ENCODE assay signal across 17 cellular contexts in genomic region chr5:57408285-57408684, GRCh38.
A peak's percentile ranks its signal among the peaks of the same experiment; 100 is the strongest.
DNase-seq lines count a peak whose midpoint lies in the region; ATAC-seq and TF ChIP-seq lines count a peak whose summit lies in the region.
"Had no signal": no experiment of that assay in that cellular context is flagged by ENCODE, and none has a peak within 500 bp of the region (broad histone marks: within the 10 kb centered on the region; RNA-seq: fewer than 3 reads in every experiment).

No MANE protein-coding gene starts in this region.

- H3K14ac ChIP-seq in mesenchymal stem cell (ENCODE audit: low read length in 2 of 2), result peak overlapping the region in 1 of 2 experiments; percentile 90

- intact Hi-C loops in heart right ventricle (cut with DNase I), result no loop called here
- intact Hi-C loops in left ventricle myocardium superior (cut with micrococcal nuclease), result no loop called here
- intact Hi-C loops in ascending aorta (cut with DNase I), result loop anchor here (2.0 to 10.0 kb wide), 6 partner anchors 23 to 1057 kb away; partner anchors contain the start of genes PLK2 and SETD9

- no peak overlapping the region for H2BK5ac ChIP-seq in mesenchymal stem cell (ENCODE audit: low read depth, low read length, poor library complexity, severe bottlenecking)

- TF ChIP-seq CTCF in heart right ventricle (IDR thresholded peaks at IDR 0.05), result no peak
- no peak for TF ChIP-seq CTCF in ascending aorta (IDR thresholded peaks at IDR 0.05)
- no peak for TF ChIP-seq CTCF in nephron progenitor cell (IDR thresholded peaks at IDR 0.05)

- no peak for ATAC-seq in heart right ventricle
- no peak for ATAC-seq in left ventricle myocardium superior
- ATAC-seq in activated CD8-positive, alpha-beta T cell treated with anti-CD3 and anti-CD28 coated beads, Interleukin-2, amount 10 ng/mL, durations not matched to agents 7 days and 5 days, result no peak
- ATAC-seq: GM12878, K562 had no signal

- POLR2A ChIA-PET in activated CD8-positive, alpha-beta T cell treated with anti-CD3 and anti-CD28 coated beads, Interleukin-2, amount 10 ng/mL, durations not matched to agents 7 days and 5 days (lab: Charles Lee), result interaction anchor here (0.5 kb wide), 1 partner anchor 29 kb away, joined by 3 read pairs; no protein-coding TSS in a partner anchor

- no peak overlapping the region for H3K27ac Mint-ChIP-seq in activated CD8-positive, alpha-beta T cell treated with anti-CD3 and anti-CD28 coated beads, Interleukin-2, amount 10 ng/mL, durations not matched to agents 7 days and 5 days
- no peak overlapping the region for H3K27ac Mint-ChIP-seq in nephron progenitor cell

- H3K4me3 Mint-ChIP-seq in activated CD8-positive, alpha-beta T cell treated with anti-CD3 and anti-CD28 coated beads, Interleukin-2, amount 10 ng/mL, durations not matched to agents 7 days and 5 days, result no peak overlapping the region
- H3K4me3 Mint-ChIP-seq in nephron progenitor cell, result no peak overlapping the region

- H4K91ac ChIP-seq in mesenchymal stem cell (ENCODE audit: low read length), result no peak overlapping the region

- H4K8ac ChIP-seq in mesenchymal stem cell (ENCODE audit: low read length), result no peak overlapping the region

- H3K36me3 Mint-ChIP-seq in activated CD8-positive, alpha-beta T cell treated with anti-CD3 and anti-CD28 coated beads, Interleukin-2, amount 10 ng/mL, durations not matched to agents 7 days and 5 days (ENCODE audit: low read depth), result no peaks in the 10 kb centered on the region
- H3K36me3 Mint-ChIP-seq in nephron progenitor cell (ENCODE audit: low read depth), result no peaks in the 10 kb centered on the region

- H3K4me3 ChIP-seq in heart right ventricle, result no peak overlapping the region
- H3K4me3 ChIP-seq in ascending aorta, result no peak overlapping the region
- peak overlapping the region in 1 of 2 experiments; percentile 26 for H3K4me3 ChIP-seq in mesenchymal stem cell (ENCODE audit: insufficient read depth in 1 of 2, low read depth in 1 of 2, low read length in 2 of 2)
- H3K4me3 ChIP-seq: GM12878, K562 had no signal

- peak overlapping the region; percentile 20 for H3K9ac ChIP-seq in mesenchymal stem cell (ENCODE audit: low read length)

- no peak for DNase-seq in heart right ventricle
- DNase-seq in left ventricle myocardium superior, result no peak
- DNase-seq in ascending aorta (ENCODE audit: low spot score in 2 of 2), result no peak
- DNase-seq in mesenchymal stem cell, result no peak
- DNase-seq in foreskin melanocyte, result no peak
- no peak for DNase-seq in activated CD8-positive, alpha-beta T cell treated with anti-CD3 and anti-CD28 coated beads, Interleukin-2, amount 10 ng/mL, durations not matched to agents 7 days and 5 days
- DNase-seq in nephron progenitor cell, result no peak
- DNase-seq: DMS 273 treated with DMSO at 0.1 percent for 48 hours, GDM1, GOT3, NCI-H1048, NCI-H1436 treated with DMSO at 0.1 percent for 48 hours, NCI-H2227 treated with DMSO at 0.1 percent for 48 hours, NCI-H524 had no signal

- H3K79me1 ChIP-seq in mesenchymal stem cell (replicated peaks; ENCODE audit: low read length, poor library complexity, severe bottlenecking), result no peaks in the 10 kb centered on the region

- H2AK5ac ChIP-seq in mesenchymal stem cell (ENCODE audit: low read length, severe bottlenecking), result no peak overlapping the region

- no peaks in the 10 kb centered on the region for H3K36me3 ChIP-seq in heart right ventricle
- H3K36me3 ChIP-seq in ascending aorta, result no peaks in the 10 kb centered on the region
- no peaks in the 10 kb centered on the region for H3K36me3 ChIP-seq in mesenchymal stem cell (ENCODE audit: control insufficient read depth in 1 of 2, insufficient read depth in 2 of 2, low read depth in 1 of 2, low read length in 2 of 2)

- peaks cover 2% of the 10 kb centered on the region for H3K27me3 Mint-ChIP-seq in activated CD8-positive, alpha-beta T cell treated with anti-CD3 and anti-CD28 coated beads, Interleukin-2, amount 10 ng/mL, durations not matched to agents 7 days and 5 days (ENCODE audit: low read depth)
- H3K27me3 Mint-ChIP-seq in nephron progenitor cell (ENCODE audit: low read depth, poor library complexity), result no peaks in the 10 kb centered on the region

- no peaks in the 10 kb centered on the region for H3K27me3 ChIP-seq in heart right ventricle
- no peaks in the 10 kb centered on the region for H3K27me3 ChIP-seq in ascending aorta
- no peaks in the 10 kb centered on the region for H3K27me3 ChIP-seq in mesenchymal stem cell (ENCODE audit: control insufficient read depth in 1 of 2, insufficient read depth in 1 of 2, low read length in 2 of 2)

- H3K9me3 ChIP-seq in heart right ventricle, result no peaks in the 10 kb centered on the region
- no peaks in the 10 kb centered on the region for H3K9me3 ChIP-seq in ascending aorta
- no peaks in the 10 kb centered on the region for H3K9me3 ChIP-seq in mesenchymal stem cell (ENCODE audit: control insufficient read depth, low read length)

- 71 to 76% methylated on average over 5 of the region's 5 CpGs for WGBS in heart right ventricle, 2 donors
- WGBS in mesenchymal stem cell, result 77% methylated on average over 5 of the region's 5 CpGs

- peak overlapping the region in 1 of 2 experiments; percentile 92 for H3K4ac ChIP-seq in mesenchymal stem cell (ENCODE audit: low read depth in 1 of 2, low read length in 2 of 2)

- no peaks in the 10 kb centered on the region for H3K4me1 Mint-ChIP-seq in activated CD8-positive, alpha-beta T cell treated with anti-CD3 and anti-CD28 coated beads, Interleukin-2, amount 10 ng/mL, durations not matched to agents 7 days and 5 days (ENCODE audit: low read depth)
- no peaks in the 10 kb centered on the region for H3K4me1 Mint-ChIP-seq in nephron progenitor cell

- H2AFZ ChIP-seq in mesenchymal stem cell (ENCODE audit: low read depth, low read length), result no peak overlapping the region

- H2BK12ac ChIP-seq in mesenchymal stem cell (ENCODE audit: low read length in 2 of 2), result peak overlapping the region; percentile 32 to 87

- CTCF ChIA-PET in activated CD8-positive, alpha-beta T cell treated with anti-CD3 and anti-CD28 coated beads, Interleukin-2, amount 10 ng/mL, durations not matched to agents 7 days and 5 days (lab: Charles Lee), result interaction anchor here (1.3 kb wide), 1 partner anchor 91 kb away, joined by 3 read pairs; no protein-coding TSS in a partner anchor

- H3K18ac ChIP-seq in mesenchymal stem cell (ENCODE audit: low read depth in 1 of 2, low read length in 2 of 2), result peak overlapping the region; percentile 43 to 45

- no peak overlapping the region for H2BK120ac ChIP-seq in mesenchymal stem cell (ENCODE audit: low read depth, low read length)

- H3K4me2 ChIP-seq in mesenchymal stem cell (ENCODE audit: low read length, poor library complexity, severe bottlenecking), result no peak overlapping the region

- H3K23ac ChIP-seq in mesenchymal stem cell (ENCODE audit: low read length in 2 of 2), result peak overlapping the region in 1 of 2 experiments; percentile 42

- H3K9me3 Mint-ChIP-seq in activated CD8-positive, alpha-beta T cell treated with anti-CD3 and anti-CD28 coated beads, Interleukin-2, amount 10 ng/mL, durations not matched to agents 7 days and 5 days (ENCODE audit: insufficient read depth), result no peaks in the 10 kb centered on the region
- H3K9me3 Mint-ChIP-seq in nephron progenitor cell, result no peaks in the 10 kb centered on the region

- peak overlapping the region in 6 of 10 donors; percentile 0 to 72 (median 46) for H3K27ac ChIP-seq in heart right ventricle
- peak overlapping the region; percentile 55 to 79 for H3K27ac ChIP-seq in ascending aorta
- no peak overlapping the region for H3K27ac ChIP-seq in mesenchymal stem cell (ENCODE audit: low read length, poor library complexity, severe bottlenecking)
- H3K27ac ChIP-seq: C4-2B had no signal

- H3K4me1 ChIP-seq in heart right ventricle (peaks cover 6 to 71% (median 42%) of the 10 kb centered on the region in 9 donors), ascending aorta (peaks cover 17 to 73% of the 10 kb centered on the region in 2 donors), mesenchymal stem cell (ENCODE audit: control insufficient read depth, insufficient read depth, low read depth, low read length) (no peaks in the 10 kb centered on the region)

- peak overlapping the region; percentile 26 for H2BK15ac ChIP-seq in mesenchymal stem cell (ENCODE audit: low read depth, poor library complexity, severe bottlenecking)
